In genomic region chr5:174145091-174145490, GRCh38 we compare ENCODE assay signal across 16 cellular contexts.
"Had no signal": no experiment of that assay in that cellular context is flagged by ENCODE, and none has a peak within 500 bp of the region (broad histone marks: within the 10 kb centered on the region; RNA-seq: fewer than 3 reads in every experiment).

No MANE protein-coding gene starts in this region.

- H3K27me3 Mint-ChIP-seq: activated naive CD4-positive, alpha-beta T cell treated with anti-CD3 and anti-CD28 coated beads, Interleukin-2, amount 10 ng/mL, durations not matched to agents 7 days and 5 days had no signal

- H3K36me3 Mint-ChIP-seq: activated naive CD4-positive, alpha-beta T cell treated with anti-CD3 and anti-CD28 coated beads, Interleukin-2, amount 10 ng/mL, durations not matched to agents 7 days and 5 days; naive thymus-derived CD4-positive, alpha-beta T cell; type B pancreatic cell had no signal

- H3K27me3 ChIP-seq: esophagus muscularis mucosa, SJSA1 had no signal

- H3K4me3 ChIP-seq: esophagus muscularis mucosa, SJSA1, suprapubic skin had no signal

- H3K4me1 ChIP-seq: SJSA1, suprapubic skin had no signal

- H3K9me3 ChIP-seq: esophagus muscularis mucosa, SJSA1, suprapubic skin had no signal

- FAIRE-seq: endothelial cell of umbilical vein had no signal

- H3K4me1 Mint-ChIP-seq: activated naive CD4-positive, alpha-beta T cell treated with anti-CD3 and anti-CD28 coated beads, Interleukin-2, amount 10 ng/mL, durations not matched to agents 7 days and 5 days; activated naive CD8-positive, alpha-beta T cell treated with anti-CD3 and anti-CD28 coated beads, Interleukin-2, amount 50 U/mL, for 24 hours; naive thymus-derived CD4-positive, alpha-beta T cell had no signal

- H3K27ac ChIP-seq: esophagus muscularis mucosa, SJSA1, suprapubic skin, WERI-Rb-1 had no signal

- H3K4me3 Mint-ChIP-seq: activated naive CD4-positive, alpha-beta T cell treated with anti-CD3 and anti-CD28 coated beads, Interleukin-2, amount 10 ng/mL, durations not matched to agents 7 days and 5 days; activated naive CD8-positive, alpha-beta T cell treated with anti-CD3 and anti-CD28 coated beads, Interleukin-2, amount 50 U/mL, for 24 hours; naive thymus-derived CD4-positive, alpha-beta T cell; T-helper 1 cell treated with Interleukin-12 subunit alpha and Interleukin-12 subunit beta and Interleukin-4 antibody, amounts not matched to agents 30 μg/mL and 1 μg/mL, for 36 hours; type B pancreatic cell had no signal

- H3K27ac Mint-ChIP-seq: activated naive CD4-positive, alpha-beta T cell treated with anti-CD3 and anti-CD28 coated beads, Interleukin-2, amount 10 ng/mL, durations not matched to agents 7 days and 5 days; activated naive CD8-positive, alpha-beta T cell treated with anti-CD3 and anti-CD28 coated beads, Interleukin-2, amount 50 U/mL, for 24 hours; activated T-helper 2 cell treated with anti-CD3 and anti-CD28 coated beads, Interferon-gamma antibody, Interleukin-2, Interleukin-4, amounts not matched to agents 10 μg/mL and 5 μg/mL and 100 μg/mL, durations not matched to agents 14 hours and 24 hours and 36 hours; naive thymus-derived CD4-positive, alpha-beta T cell; T-helper 1 cell treated with Interleukin-12 subunit alpha and Interleukin-12 subunit beta and Interleukin-4 antibody, amounts not matched to agents 30 μg/mL and 1 μg/mL, for 36 hours; type B pancreatic cell had no signal

- ATAC-seq: naive thymus-derived CD4-positive, alpha-beta T cell had no signal

- H3K9me3 Mint-ChIP-seq: activated naive CD4-positive, alpha-beta T cell treated with anti-CD3 and anti-CD28 coated beads, Interleukin-2, amount 10 ng/mL, durations not matched to agents 7 days and 5 days; activated naive CD8-positive, alpha-beta T cell treated with anti-CD3 and anti-CD28 coated beads, Interleukin-2, amount 50 U/mL, for 24 hours; activated T-helper 2 cell treated with anti-CD3 and anti-CD28 coated beads, Interferon-gamma antibody, Interleukin-2, Interleukin-4, amounts not matched to agents 10 μg/mL and 5 μg/mL and 100 μg/mL, durations not matched to agents 14 hours and 24 hours and 36 hours; T-helper 1 cell treated with Interleukin-12 subunit alpha and Interleukin-12 subunit beta and Interleukin-4 antibody, amounts not matched to agents 30 μg/mL and 1 μg/mL, for 36 hours; type B pancreatic cell had no signal

- H3K36me3 ChIP-seq: esophagus muscularis mucosa, SJSA1, suprapubic skin, WERI-Rb-1 had no signal

- DNase-seq: activated naive CD4-positive, alpha-beta T cell treated with anti-CD3 and anti-CD28 coated beads, Interleukin-2, amount 10 ng/mL, durations not matched to agents 7 days and 5 days; aorta; cortex of kidney; effector CD4-positive, alpha-beta T cell; mesenchymal stem cell; naive thymus-derived CD4-positive, alpha-beta T cell; stimulated activated naive CD4-positive, alpha-beta T cell treated with Interleukin-2 at 50 U/mL for 16 hours; WERI-Rb-1 had no signal
